In genomic region chr14:81219821-81220487, GRCh38 we compare ENCODE assay signal across 8 cellular contexts. TPM values are rescaled to one million over a fixed set of nuclear protein-coding genes. Genes with fewer than 3 reads are reported as not detected.
DNase-seq lines count a peak whose midpoint lies in the region; ATAC-seq and TF ChIP-seq lines count a peak whose summit lies in the region.

No MANE protein-coding gene starts in this region.

- H3K9me3 ChIP-seq in BLaER1 = no peaks in the 10 kb centered on the region
- H3K9me3 ChIP-seq in SJSA1 (replicated peaks) = no peaks in the 10 kb centered on the region

- H3K4me1 Mint-ChIP-seq in activated naive CD8-positive, alpha-beta T cell (ENCODE audit: low read depth) = peaks cover 48% of the 10 kb centered on the region
- peaks cover 27% of the 10 kb centered on the region for H3K4me1 Mint-ChIP-seq in progenitor cell of endocrine pancreas (ENCODE audit: low read depth)

- TF ChIP-seq CTCF in progenitor cell of endocrine pancreas (IDR thresholded peaks at IDR 0.05; ENCODE audit: unreplicated experiment) = no peak

- H3K4me3 Mint-ChIP-seq in activated naive CD8-positive, alpha-beta T cell = peak overlapping the region; percentile 100
- H3K4me3 Mint-ChIP-seq in progenitor cell of endocrine pancreas (ENCODE audit: low read depth) = peak overlapping the region; percentile 97

- POLR2A ChIA-PET in HEK293T (lab: Yijun Ruan, JAX) = interaction anchor here (1.0 to 2.1 kb wide), 8 partner anchors 12 to 278 kb away, joined by 3 to 6 read pairs (median 4); partner anchors contain the start of gene CEP128

- CTCF ChIA-PET in HEK293T (lab: Yijun Ruan, JAX) = no interaction called here

- H3K4me1 ChIP-seq in BLaER1 = peaks cover 39% of the 10 kb centered on the region
- H3K4me1 ChIP-seq in SJSA1 (replicated peaks) = peaks cover 7% of the 10 kb centered on the region; the same call in 1 of the 2 replicates

- peak; percentile 15 for DNase-seq in HEK293T (ENCODE audit: extremely low spot score)
- no peak for DNase-seq in SJSA1 (ENCODE audit: low read depth in 1 of 2, low spot score in 2 of 2)
- DNase-seq in left cardiac atrium = peak; percentile 45
- no peak for DNase-seq in progenitor cell of endocrine pancreas (ENCODE audit: low spot score, unreplicated experiment)
- DNase-seq in OCI-M2 (lab: John Stamatoyannopoulos, UW; ENCODE audit: unreplicated experiment) = no peak

- ATAC-seq in left cardiac atrium = peak; percentile 4 to 8
- no peak for ATAC-seq in HG03565 (IDR thresholded peaks at IDR 0.05; ENCODE audit: unreplicated experiment)

- intact Hi-C loops in left cardiac atrium (cut with DNase I) = no loop called here

- peak overlapping the region; percentile 62 for H3K4me2 ChIP-seq in BLaER1

- H3K36me3 ChIP-seq in BLaER1 = peaks cover 17% of the 10 kb centered on the region
- H3K36me3 ChIP-seq in SJSA1 = peaks cover 23% of the 10 kb centered on the region

- peak overlapping the region; percentile 100 for H3K9ac ChIP-seq in BLaER1

- H3K9me3 Mint-ChIP-seq in activated naive CD8-positive, alpha-beta T cell (ENCODE audit: low read depth) = no peaks in the 10 kb centered on the region
- H3K9me3 Mint-ChIP-seq in progenitor cell of endocrine pancreas (ENCODE audit: low read depth) = no peaks in the 10 kb centered on the region

- H3K27ac Mint-ChIP-seq in activated naive CD8-positive, alpha-beta T cell = peak overlapping the region; percentile 100
- H3K27ac Mint-ChIP-seq in progenitor cell of endocrine pancreas = peak overlapping the region; percentile 99

- H3K27me3 ChIP-seq in BLaER1 = no peaks in the 10 kb centered on the region
- H3K27me3 ChIP-seq in SJSA1 (replicated peaks) = no peaks in the 10 kb centered on the region

- H3K27ac ChIP-seq in BLaER1 (peak overlapping the region; percentile 99), SJSA1 (peak overlapping the region; percentile 79)

- no peaks in the 10 kb centered on the region for H4K20me1 ChIP-seq in BLaER1

- H3K27me3 Mint-ChIP-seq in activated naive CD8-positive, alpha-beta T cell = no peaks in the 10 kb centered on the region
- H3K27me3 Mint-ChIP-seq in progenitor cell of endocrine pancreas = no peaks in the 10 kb centered on the region

- H3K36me3 Mint-ChIP-seq in activated naive CD8-positive, alpha-beta T cell = peaks cover 9% of the 10 kb centered on the region
- peaks cover 10% of the 10 kb centered on the region for H3K36me3 Mint-ChIP-seq in progenitor cell of endocrine pancreas (ENCODE audit: insufficient read depth)

- peak overlapping the region; percentile 90 for H3K4me3 ChIP-seq in BLaER1
- peak overlapping the region; percentile 48 for H3K4me3 ChIP-seq in SJSA1

TF ChIP-seq in HEK293T, 16 proteins besides CTCF, POLR2A, EP300 and RAD21:
- TF ChIP-seq FOXK2 (IDR thresholded peaks at IDR 0.05) (no peak), SUZ12 (IDR thresholded peaks at IDR 0.05) (no peak), ELF4 (IDR thresholded peaks at IDR 0.05) (no peak)
TF ChIP-seq in HEK293T: peak in this region for 0.

RNA-seq across cellular contexts. Expression of gene GTF2A1, which starts 0.8 kb away (rescaled TPM):
- total RNA-seq in SJSA1 (2014; rRNA removed; shearing (Covaris generic)) = 24.5 and 39.9 TPM in 2 replicates
- total RNA-seq in left cardiac atrium = 10 to 100 TPM; 16.7 to 17.7 TPM
- 29.7 and 33.4 TPM in 2 replicates for total RNA-seq in progenitor cell of endocrine pancreas

Comparison
In these comparisons a context has a peak if more than half of its experiments do, and no peak if none do; other contexts are left out.
1. DNase-seq: peak in HEK293T (single experiment) and left cardiac atrium (single experiment); none in SJSA1 (0 of 2), progenitor cell of endocrine pancreas (single experiment) and OCI-M2 (single experiment).